ENCODE assay signal across 24 cellular contexts in the genomic region with DNA sequence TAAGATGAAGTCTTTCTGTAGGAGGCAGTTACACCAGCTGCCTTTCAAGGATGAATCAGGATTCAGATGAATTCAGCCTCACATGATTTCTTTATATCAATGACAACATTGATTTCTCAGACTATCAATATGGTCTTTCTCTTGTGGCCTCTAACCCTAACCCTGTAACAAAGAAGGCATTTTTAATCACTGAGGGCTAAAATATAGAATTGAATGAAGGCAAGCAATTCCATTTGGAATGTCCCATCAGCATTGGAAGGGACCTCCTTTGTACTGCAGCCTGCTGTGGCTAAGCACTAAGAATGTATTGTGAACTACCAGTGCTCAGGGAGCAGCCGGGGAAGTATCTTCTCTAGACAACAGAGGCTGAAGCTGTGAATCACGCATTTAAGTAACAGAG.
"Had no signal": no experiment of that assay in that cellular context is flagged by ENCODE, and none has a peak within 500 bp of the region (broad histone marks: within the 10 kb centered on the region; RNA-seq: fewer than 3 reads in every experiment).

No MANE protein-coding gene starts in this region.

- H3K4me3 Mint-ChIP-seq: activated CD4-positive, alpha-beta T cell treated with anti-CD3 and anti-CD28 coated beads, Interleukin-2, amount 10 ng/mL, durations not matched to agents 7 days and 5 days; activated CD8-positive, alpha-beta memory T cell treated with anti-CD3 and anti-CD28 coated beads, Interleukin-2, amount 10 ng/mL, durations not matched to agents 7 days and 5 days; activated CD8-positive, alpha-beta T cell treated with anti-CD3 and anti-CD28 coated beads for 36 hours; central memory CD8-positive, alpha-beta T cell; effector memory CD8-positive, alpha-beta T cell; naive thymus-derived CD4-positive, alpha-beta T cell; stimulated activated naive CD8-positive, alpha-beta T cell treated with anti-CD3 and anti-CD28 coated beads, Interleukin-15, Interleukin-2, amounts not matched to agents 100 ng/mL and 50 ng/mL, for 24 hours; T-cell had no signal

- H3K4me1 ChIP-seq: psoas muscle, tibial nerve, uterus had no signal

- H3K27me3 ChIP-seq: dorsolateral prefrontal cortex, esophagus squamous epithelium, ovary, tibial nerve, uterus had no signal

- DNase-seq: activated CD4-positive, alpha-beta T cell treated with anti-CD3 and anti-CD28 coated beads, Interleukin-2, amount 10 ng/mL, durations not matched to agents 7 days and 5 days; activated CD4-positive, CD25-positive, alpha-beta regulatory T cell treated with anti-CD3 and anti-CD28 coated beads, Interleukin-2, amount 50 U/mL, for 72 hours; activated CD8-positive, alpha-beta memory T cell treated with anti-CD3 and anti-CD28 coated beads, Interleukin-2, amount 10 ng/mL, durations not matched to agents 7 days and 5 days; activated CD8-positive, alpha-beta T cell treated with anti-CD3 and anti-CD28 coated beads for 36 hours; activated effector memory CD4-positive, alpha-beta T cell treated with anti-CD3 and anti-CD28 coated beads, Interleukin-2, amount 50 U/mL, for 16 hours; activated naive CD4-positive, alpha-beta T cell treated with anti-CD3 and anti-CD28 coated beads, Interleukin-2, amount 50 U/mL, for 16 hours; activated T-cell treated with anti-CD3 and anti-CD28 coated beads for 4 hours; aorta; dorsolateral prefrontal cortex; effector memory CD8-positive, alpha-beta T cell; esophagus squamous epithelium; naive thymus-derived CD4-positive, alpha-beta T cell; ovary; psoas muscle; right cardiac atrium; stimulated activated CD4-positive, alpha-beta T cell treated with anti-CD3 and anti-CD28 coated beads, Interleukin-1b, Interleukin-23, amount 100 ng/mL, for 48 hours; T-cell; uterus; WERI-Rb-1 had no signal

- H3K9me3 ChIP-seq: esophagus squamous epithelium, ovary, psoas muscle, tibial nerve, uterus had no signal

- H3K4me3 ChIP-seq: dorsolateral prefrontal cortex, esophagus squamous epithelium, lung, ovary, psoas muscle, tibial nerve, uterus had no signal

- H3K4me1 Mint-ChIP-seq: central memory CD8-positive, alpha-beta T cell had no signal

- H3K36me3 ChIP-seq: esophagus squamous epithelium, ovary, tibial nerve, uterus, WERI-Rb-1 had no signal

- H3K9me3 Mint-ChIP-seq: activated CD4-positive, alpha-beta T cell treated with anti-CD3 and anti-CD28 coated beads, Interleukin-2, amount 10 ng/mL, durations not matched to agents 7 days and 5 days; activated CD8-positive, alpha-beta T cell treated with anti-CD3 and anti-CD28 coated beads for 36 hours; central memory CD8-positive, alpha-beta T cell; effector memory CD8-positive, alpha-beta T cell; naive thymus-derived CD4-positive, alpha-beta T cell; stimulated activated naive CD8-positive, alpha-beta T cell treated with anti-CD3 and anti-CD28 coated beads, Interleukin-15, Interleukin-2, amounts not matched to agents 100 ng/mL and 50 ng/mL, for 24 hours; T-cell had no signal

- H3K27me3 Mint-ChIP-seq: central memory CD8-positive, alpha-beta T cell; T-cell had no signal

- ATAC-seq: activated CD8-positive, alpha-beta memory T cell treated with anti-CD3 and anti-CD28 coated beads, Interleukin-2, amount 10 ng/mL, durations not matched to agents 7 days and 5 days; activated CD8-positive, alpha-beta T cell treated with anti-CD3 and anti-CD28 coated beads for 36 hours; effector memory CD8-positive, alpha-beta T cell; left lobe of liver; naive thymus-derived CD4-positive, alpha-beta T cell; psoas muscle; right cardiac atrium; T-cell had no signal

- H3K27ac Mint-ChIP-seq: activated CD4-positive, alpha-beta T cell treated with anti-CD3 and anti-CD28 coated beads, Interleukin-2, amount 10 ng/mL, durations not matched to agents 7 days and 5 days; activated CD8-positive, alpha-beta memory T cell treated with anti-CD3 and anti-CD28 coated beads, Interleukin-2, amount 10 ng/mL, durations not matched to agents 7 days and 5 days; activated CD8-positive, alpha-beta T cell treated with anti-CD3 and anti-CD28 coated beads for 36 hours; effector memory CD8-positive, alpha-beta T cell; naive thymus-derived CD4-positive, alpha-beta T cell; stimulated activated naive CD8-positive, alpha-beta T cell treated with anti-CD3 and anti-CD28 coated beads, Interleukin-15, Interleukin-2, amounts not matched to agents 100 ng/mL and 50 ng/mL, for 24 hours; T-cell had no signal

- H3K36me3 Mint-ChIP-seq: activated CD8-positive, alpha-beta memory T cell treated with anti-CD3 and anti-CD28 coated beads, Interleukin-2, amount 10 ng/mL, durations not matched to agents 7 days and 5 days; naive thymus-derived CD4-positive, alpha-beta T cell; T-cell had no signal

- H3K27ac ChIP-seq: esophagus squamous epithelium, ovary, psoas muscle, uterus, WERI-Rb-1 had no signal
